9 cellular contexts compared by ENCODE assay signal in genomic region chr10:11742779-11743298, GRCh38. TPM values are rescaled to one million over a fixed set of nuclear protein-coding genes. Genes with fewer than 3 reads are reported as not detected.
A peak's percentile ranks its signal among the peaks of the same experiment; 100 is the strongest.
DNase-seq lines count a peak whose midpoint lies in the region; ATAC-seq and TF ChIP-seq lines count a peak whose summit lies in the region.
"Had no signal": no experiment of that assay in that cellular context is flagged by ENCODE, and none has a peak within 500 bp of the region (broad histone marks: within the 10 kb centered on the region; RNA-seq: fewer than 3 reads in every experiment).

No MANE protein-coding gene starts in this region.

- peaks cover 7% of the 10 kb centered on the region for H3K9me3 Mint-ChIP-seq in Calu3 (ENCODE audit: low read depth, unreplicated experiment)

- H3K4me3 ChIP-seq in LNCaP clone FGC (ENCODE audit: low read depth, low read length) (peak overlapping the region; percentile 68), esophagus squamous epithelium (peak overlapping the region; percentile 19 to 78 (median 66))

- H3K4me3 Mint-ChIP-seq in Calu3 (ENCODE audit: low read depth, unreplicated experiment), result peak overlapping the region; percentile 75

- no peaks in the 10 kb centered on the region for H3K9me3 ChIP-seq in esophagus squamous epithelium

- H3K36me3 ChIP-seq in esophagus squamous epithelium, result no peaks in the 10 kb centered on the region

- H3K27ac Mint-ChIP-seq in Calu3 (ENCODE audit: unreplicated experiment), result peak overlapping the region; percentile 20

- TF ChIP-seq POLR2A in esophagus squamous epithelium (IDR thresholded peaks at IDR 0.05), result no peak

- DNase-seq in Calu3, result no peak
- DNase-seq in LNCaP clone FGC (ENCODE audit: low read depth), result peak; percentile 8
- DNase-seq in esophagus squamous epithelium (lab: John Stamatoyannopoulos, UW), result no peak
- no peak for DNase-seq in omental fat pad (ENCODE audit: low spot score)
- no peak for DNase-seq in GM03348 (ENCODE audit: low spot score)
- no peak for DNase-seq in head of caudate nucleus
- no peak for DNase-seq in T-helper 1 cell

- CTCF ChIA-PET in Calu3 (lab: Charles Lee), result no interaction called here

- H3K27me3 Mint-ChIP-seq in Calu3 (ENCODE audit: unreplicated experiment), result no peaks in the 10 kb centered on the region

- no peaks in the 10 kb centered on the region for H3K27me3 ChIP-seq in esophagus squamous epithelium

- 83 to 95% methylated on average over 2 to 5 of the region's 31 CpGs for WGBS in esophagus squamous epithelium, 2 donors

- TF ChIP-seq CTCF in Calu3 (IDR thresholded peaks at IDR 0.05; ENCODE audit: unreplicated experiment) (no peak), LNCaP clone FGC (IDR thresholded peaks at IDR 0.05; ENCODE audit: control insufficient read depth, extremely low read depth, insufficient read depth) (no peak), esophagus squamous epithelium (IDR thresholded peaks at IDR 0.05) (no peak), omental fat pad (IDR thresholded peaks at IDR 0.05) (no peak)

- no TSS peak for BruUV-seq in Calu3 (replicated peaks; lab: Mats Ljungman, UMichigan)

- peaks cover 19% of the 10 kb centered on the region for H3K36me3 Mint-ChIP-seq in Calu3 (ENCODE audit: insufficient read depth, unreplicated experiment)

- peak overlapping the region; percentile 60 to 93 (median 76) for H3K27ac ChIP-seq in esophagus squamous epithelium

- ATAC-seq in omental fat pad (ENCODE audit: low FRiP score) (peak; percentile 39), HG02610 (IDR thresholded peaks at IDR 0.05; ENCODE audit: unreplicated experiment) (no peak)

- peaks cover 3 to 46% (median 8%) of the 10 kb centered on the region in 3 donors for H3K4me1 ChIP-seq in esophagus squamous epithelium

- intact Hi-C loops in Calu3 (cut with micrococcal nuclease; ENCODE audit: unreplicated experiment) (no loop called here), esophagus squamous epithelium (cut with DNase I) (no loop called here), head of caudate nucleus (cut with DNase I) (no loop called here)

- H3K4me1 Mint-ChIP-seq in Calu3 (ENCODE audit: low read depth, unreplicated experiment), result peaks cover 30% of the 10 kb centered on the region

RNA-seq across cellular contexts. Expression of gene ECHDC3, which starts 0.7 kb away (rescaled TPM):
- total RNA-seq in Calu3 (2022) (24.7 and 28.5 TPM in 2 replicates), esophagus squamous epithelium (10 to 100 TPM in 2 of 4 donors, 1 to 10 TPM in 1, under 1 TPM in 1; 0.44 to 55.7 (median 31.6) TPM), omental fat pad (100 to 1,000 TPM; 138 to 577 (median 292) TPM)
- total RNA-seq: T-helper 2 cell treated with Interferon-gamma antibody and Interleukin-4, amounts not matched to agents 100 ng/mL and 5 ng/mL, for 36 hours had no signal
